Comparison of ENCODE assay signal across 11 cellular contexts in genomic region chr17:31433091-31433790, GRCh38. TPM values are rescaled to one million over a fixed set of nuclear protein-coding genes. Genes with fewer than 3 reads are reported as not detected.
DNase-seq lines count a peak whose midpoint lies in the region; ATAC-seq and TF ChIP-seq lines count a peak whose summit lies in the region.
"Had no signal": no experiment of that assay in that cellular context is flagged by ENCODE, and none has a peak within 500 bp of the region (broad histone marks: within the 10 kb centered on the region; RNA-seq: fewer than 3 reads in every experiment).

No MANE protein-coding gene starts in this region.

- H3K9me3 Mint-ChIP-seq in CD4-positive, CD25-positive, alpha-beta regulatory T cell = no peaks in the 10 kb centered on the region
- no peaks in the 10 kb centered on the region for H3K9me3 Mint-ChIP-seq in activated CD4-positive, alpha-beta T cell treated with anti-CD3 and anti-CD28 coated beads, Interleukin-2, amount 10 ng/mL, durations not matched to agents 7 days and 5 days
- no peaks in the 10 kb centered on the region for H3K9me3 Mint-ChIP-seq in endothelial cell (ENCODE audit: unreplicated experiment)
- no peaks in the 10 kb centered on the region for H3K9me3 Mint-ChIP-seq in MCF 10A (ENCODE audit: unreplicated experiment)

- POLR2A ChIA-PET in activated CD4-positive, alpha-beta T cell treated with anti-CD3 and anti-CD28 coated beads, Interleukin-2, amount 10 ng/mL, durations not matched to agents 7 days and 5 days (lab: Charles Lee) = no interaction called here
- POLR2A ChIA-PET in RWPE1 (lab: Yijun Ruan, JAX; ENCODE audit: low non-redundant PET) (no interaction called here), MCF 10A (lab: Yijun Ruan, JAX) (no interaction called here)

- no peaks in the 10 kb centered on the region for H3K36me3 Mint-ChIP-seq in CD4-positive, CD25-positive, alpha-beta regulatory T cell
- no peaks in the 10 kb centered on the region for H3K36me3 Mint-ChIP-seq in activated CD4-positive, alpha-beta T cell treated with anti-CD3 and anti-CD28 coated beads, Interleukin-2, amount 10 ng/mL, durations not matched to agents 7 days and 5 days (ENCODE audit: low read depth)
- H3K36me3 Mint-ChIP-seq in endothelial cell (ENCODE audit: low read depth, unreplicated experiment) (no peaks in the 10 kb centered on the region), MCF 10A (ENCODE audit: insufficient read depth, unreplicated experiment) (no peaks in the 10 kb centered on the region)
- H3K36me3 Mint-ChIP-seq: CD14-positive monocyte had no signal

- DNase-seq in CD4-positive, CD25-positive, alpha-beta regulatory T cell = peak in 2 of 3 donors; percentile 35 to 70
- DNase-seq in Jurkat, Clone E6-1 (ENCODE audit: low read depth, low spot score) = peak; percentile 92
- peak; percentile 69 for DNase-seq in activated CD4-positive, alpha-beta T cell treated with anti-CD3 and anti-CD28 coated beads, Interleukin-2, amount 10 ng/mL, durations not matched to agents 7 days and 5 days
- peak; percentile 23 for DNase-seq in endothelial cell (ENCODE audit: low spot score)
- no peak for DNase-seq in RWPE1 (ENCODE audit: low spot score)
- no peak for DNase-seq in NOMO-1 (lab: John Stamatoyannopoulos, UW; ENCODE audit: unreplicated experiment in 2 of 2)
- no peak for DNase-seq in MCF 10A (ENCODE audit: unreplicated experiment)
- DNase-seq: erythroblast had no signal

- H3K27me3 ChIP-seq in CD4-positive, CD25-positive, alpha-beta regulatory T cell (ENCODE audit: control insufficient read depth, insufficient read depth, low read length) = no peaks in the 10 kb centered on the region

- ATAC-seq in CD4-positive, CD25-positive, alpha-beta regulatory T cell (ENCODE audit: low read depth in 2 of 2) = peak; percentile 82 to 90
- ATAC-seq in HG03280 (IDR thresholded peaks at IDR 0.05; ENCODE audit: unreplicated experiment) = no peak

- intact Hi-C loops in MCF 10A (cut with micrococcal nuclease) = no loop called here

- no peaks in the 10 kb centered on the region for H3K36me3 ChIP-seq in CD4-positive, CD25-positive, alpha-beta regulatory T cell (ENCODE audit: control insufficient read depth, insufficient read depth, low read length)

- CTCF ChIA-PET in activated CD4-positive, alpha-beta T cell treated with anti-CD3 and anti-CD28 coated beads, Interleukin-2, amount 10 ng/mL, durations not matched to agents 7 days and 5 days (lab: Charles Lee) = interaction anchor here (0.7 to 2.9 kb wide), 3 partner anchors 34 to 507 kb away, joined by 3 to 13 read pairs (median 3); no protein-coding TSS in a partner anchor
- CTCF ChIA-PET in RWPE1 (lab: Yijun Ruan, JAX) (no interaction called here), MCF 10A (lab: Yijun Ruan, JAX) (no interaction called here)

- no peak overlapping the region for H3K27ac ChIP-seq in CD4-positive, CD25-positive, alpha-beta regulatory T cell (ENCODE audit: insufficient read depth, low read length, poor library complexity, severe bottlenecking)
- H3K27ac ChIP-seq in RWPE1 = no peak overlapping the region

- H3K27me3 Mint-ChIP-seq in CD4-positive, CD25-positive, alpha-beta regulatory T cell = peaks cover 10% of the 10 kb centered on the region
- H3K27me3 Mint-ChIP-seq in activated CD4-positive, alpha-beta T cell treated with anti-CD3 and anti-CD28 coated beads, Interleukin-2, amount 10 ng/mL, durations not matched to agents 7 days and 5 days = peaks cover 19% of the 10 kb centered on the region
- H3K27me3 Mint-ChIP-seq in endothelial cell (ENCODE audit: unreplicated experiment) (peaks cover 10% of the 10 kb centered on the region), MCF 10A (ENCODE audit: insufficient read depth, unreplicated experiment) (peaks cover 50% of the 10 kb centered on the region)

- peak overlapping the region in 1 of 3 donors; percentile 8 for H3K27ac Mint-ChIP-seq in CD4-positive, CD25-positive, alpha-beta regulatory T cell
- H3K27ac Mint-ChIP-seq in activated CD4-positive, alpha-beta T cell treated with anti-CD3 and anti-CD28 coated beads, Interleukin-2, amount 10 ng/mL, durations not matched to agents 7 days and 5 days = no peak overlapping the region
- H3K27ac Mint-ChIP-seq in endothelial cell (ENCODE audit: unreplicated experiment) (no peak overlapping the region), MCF 10A (ENCODE audit: low read depth, unreplicated experiment) (no peak overlapping the region)

- no peaks in the 10 kb centered on the region for H3K9me3 ChIP-seq in CD4-positive, CD25-positive, alpha-beta regulatory T cell (ENCODE audit: control insufficient read depth in 2 of 2, low read length in 2 of 2)

- TF ChIP-seq CTCF in endothelial cell (IDR thresholded peaks at IDR 0.05; ENCODE audit: unreplicated experiment) = no peak
- TF ChIP-seq CTCF in RWPE1 (conservative IDR thresholded peaks at IDR 0.05; ENCODE audit: low read depth) = no peak
- TF ChIP-seq CTCF in MCF 10A (IDR thresholded peaks at IDR 0.05; ENCODE audit: unreplicated experiment) = no peak

- no TSS peak for BruUV-seq in MCF 10A (replicated peaks; lab: Mats Ljungman, UMichigan)

- H3K4me1 ChIP-seq in CD4-positive, CD25-positive, alpha-beta regulatory T cell (ENCODE audit: control insufficient read depth, insufficient read depth, low read length, poor library complexity, severe bottlenecking) = peaks cover 10% of the 10 kb centered on the region

- peak overlapping the region in 3 of 4 donors; percentile 39 to 69 (median 67) for H3K4me3 Mint-ChIP-seq in CD4-positive, CD25-positive, alpha-beta regulatory T cell
- H3K4me3 Mint-ChIP-seq in activated CD4-positive, alpha-beta T cell treated with anti-CD3 and anti-CD28 coated beads, Interleukin-2, amount 10 ng/mL, durations not matched to agents 7 days and 5 days = no peak overlapping the region
- H3K4me3 Mint-ChIP-seq in endothelial cell (ENCODE audit: unreplicated experiment) (no peak overlapping the region), MCF 10A (ENCODE audit: unreplicated experiment) (no peak overlapping the region)
- H3K4me3 Mint-ChIP-seq: brain had no signal

- H3K4me1 Mint-ChIP-seq in CD4-positive, CD25-positive, alpha-beta regulatory T cell = peaks cover 0 to 23% (median 6%) of the 10 kb centered on the region in 4 donors
- peaks cover 22% of the 10 kb centered on the region for H3K4me1 Mint-ChIP-seq in activated CD4-positive, alpha-beta T cell treated with anti-CD3 and anti-CD28 coated beads, Interleukin-2, amount 10 ng/mL, durations not matched to agents 7 days and 5 days
- H3K4me1 Mint-ChIP-seq in endothelial cell (ENCODE audit: unreplicated experiment) (peaks cover 25% of the 10 kb centered on the region), MCF 10A (ENCODE audit: insufficient read depth, unreplicated experiment) (no peaks in the 10 kb centered on the region)

- H3K4me3 ChIP-seq in CD4-positive, CD25-positive, alpha-beta regulatory T cell (ENCODE audit: low read depth, low read length) = no peak overlapping the region
- H3K4me3 ChIP-seq in Jurkat, Clone E6-1 (ENCODE audit: low read length) = peak overlapping the region; percentile 24

RNA-seq across cellular contexts. Expression of gene RAB11FIP4, which starts 41.8 kb away (rescaled TPM):
- total RNA-seq in CD4-positive, CD25-positive, alpha-beta regulatory T cell = 79.7 TPM
- 10 to 100 TPM; 23.1 to 28.4 (median 23.4) TPM for polyA plus RNA-seq in CD4-positive, CD25-positive, alpha-beta regulatory T cell
- polyA plus RNA-seq in Jurkat, Clone E6-1 (2012; ENCODE audit: insufficient read depth, insufficient read length) = 20.3 TPM
- total RNA-seq in activated CD4-positive, alpha-beta T cell treated with anti-CD3 and anti-CD28 coated beads, Interleukin-2, amount 10 ng/mL, durations not matched to agents 7 days and 5 days = 10 to 100 TPM; 34.4 to 35.5 TPM
- total RNA-seq in endothelial cell (ENCODE audit: unreplicated experiment) (0.92 TPM), MCF 10A (2022) (2.8 and 3.7 TPM in 2 replicates)

Comparison
In these comparisons a context has a peak if more than half of its experiments do, and no peak if none do; other contexts are left out.
1. DNase-seq: peak in CD4-positive, CD25-positive, alpha-beta regulatory T cell (2 of 3), Jurkat, Clone E6-1 (single experiment), activated CD4-positive, alpha-beta T cell treated with anti-CD3 and anti-CD28 coated beads, Interleukin-2, amount 10 ng/mL, durations not matched to agents 7 days and 5 days (single experiment) and endothelial cell (single experiment); none in RWPE1 (single experiment), NOMO-1 (0 of 2) and MCF 10A (single experiment).
2. H3K4me3 Mint-ChIP-seq: peak in CD4-positive, CD25-positive, alpha-beta regulatory T cell (3 of 4); none in activated CD4-positive, alpha-beta T cell treated with anti-CD3 and anti-CD28 coated beads, Interleukin-2, amount 10 ng/mL, durations not matched to agents 7 days and 5 days (single experiment), endothelial cell (single experiment) and MCF 10A (single experiment).